ENCODE assay signal across 18 cellular contexts in the genomic region with DNA sequence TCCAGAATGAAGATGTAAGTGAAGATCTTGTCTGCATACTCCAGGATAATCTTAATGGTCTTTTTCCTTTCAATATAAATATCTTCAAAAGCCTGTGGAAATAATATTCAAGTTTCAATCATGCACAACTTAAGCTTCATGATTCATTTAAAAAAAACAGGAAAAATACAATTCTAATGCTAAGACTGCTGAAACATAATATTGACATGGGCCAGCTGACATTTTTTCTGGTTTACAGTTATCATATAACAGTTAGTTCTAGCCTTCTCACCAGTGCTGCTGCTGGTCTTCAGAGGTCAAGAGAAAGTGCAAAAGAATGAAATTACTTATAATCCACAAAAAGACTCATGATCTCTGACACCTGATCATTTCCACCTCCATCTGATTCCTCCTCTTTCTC.
A peak's percentile ranks its signal among the peaks of the same experiment; 100 is the strongest.
DNase-seq lines count a peak whose midpoint lies in the region; ATAC-seq and TF ChIP-seq lines count a peak whose summit lies in the region.
"Had no signal": no experiment of that assay in that cellular context is flagged by ENCODE, and none has a peak within 500 bp of the region (broad histone marks: within the 10 kb centered on the region; RNA-seq: fewer than 3 reads in every experiment).

No MANE protein-coding gene starts in this region.

- no peaks in the 10 kb centered on the region for H3K27me3 ChIP-seq in PC-3 (ENCODE audit: low read length)
- no peaks in the 10 kb centered on the region for H3K27me3 ChIP-seq in left lung

- no peaks in the 10 kb centered on the region for H3F3A ChIP-seq in PC-3 (ENCODE audit: low read length, unreplicated experiment)

- no peaks in the 10 kb centered on the region for H4K20me1 ChIP-seq in PC-3 (ENCODE audit: low read length)

- POLR2A ChIA-PET in PC-3 (lab: Charles Lee; ENCODE audit: unreplicated experiment), result interaction anchor here (0.6 kb wide), 1 partner anchor 94 kb away, joined by 3 read pairs; no protein-coding TSS in a partner anchor

- H3K9me3 ChIP-seq in PC-3 (ENCODE audit: low read length) (no peaks in the 10 kb centered on the region), left lung (no peaks in the 10 kb centered on the region)
- H3K9me3 ChIP-seq: A549 had no signal

- no peaks in the 10 kb centered on the region for H3K36me3 ChIP-seq in PC-3 (ENCODE audit: low read depth, low read length)
- no peaks in the 10 kb centered on the region for H3K36me3 ChIP-seq in left lung

- no peaks in the 10 kb centered on the region for H3K9me2 ChIP-seq in PC-3 (replicated peaks; ENCODE audit: low read length)

- H3K4me1 ChIP-seq in PC-3 (ENCODE audit: insufficient read depth, low read length) (peaks cover 56% of the 10 kb centered on the region), left lung (no peaks in the 10 kb centered on the region)

- CTCF ChIA-PET in PC-3 (lab: Charles Lee), result no interaction called here

- intact Hi-C loops in PC-3 (cut with micrococcal nuclease) (loop anchor here (5.0 kb wide), 1 partner anchor 139 kb away; a partner anchor contains a TSS), left lung (cut with DNase I) (no loop called here)

- no TSS peak for BruUV-seq in PC-3 (replicated peaks; lab: Mats Ljungman, UMichigan)

- no peak overlapping the region for H3K4me3 ChIP-seq in PC-3 (ENCODE audit: low read length)
- H3K4me3 ChIP-seq in left lung, result no peak overlapping the region
- H3K4me3 ChIP-seq: A549 had no signal

- no peaks in the 10 kb centered on the region for H3K79me2 ChIP-seq in PC-3 (ENCODE audit: low read length)

- peak overlapping the region; percentile 94 for H3K27ac ChIP-seq in PC-3 (ENCODE audit: low read length)
- no peak overlapping the region for H3K27ac ChIP-seq in left lung
- H3K27ac ChIP-seq: A549, C4-2B had no signal

- TF ChIP-seq CTCF in PC-3 (conservative IDR thresholded peaks at IDR 0.05; ENCODE audit: low read depth, low read length) (no peak), left lung (IDR thresholded peaks at IDR 0.05) (no peak)

- H2AFZ ChIP-seq in PC-3 (ENCODE audit: low read length), result 0 out of 2 replicates have a peak overlapping the region, but pooled peaks have one; percentile 3

- H3K4me2 ChIP-seq in PC-3 (ENCODE audit: low read length), result no peak overlapping the region
- H3K4me2 ChIP-seq: A549 had no signal

- ATAC-seq in PC-3 (no peak), left lung (no peak)
- ATAC-seq: HCT116 had no signal

- peak overlapping the region; percentile 64; the same call in 1 of the 2 replicates for H3K9ac ChIP-seq in PC-3 (ENCODE audit: low read length)

- peak; percentile 16 for DNase-seq in EH (ENCODE audit: low read depth)
- no peak for DNase-seq in PC-3
- peak; percentile 42 for DNase-seq in dedifferentiated amniotic fluid mesenchymal stem cell (ENCODE audit: extremely low spot score)
- DNase-seq in left kidney (ENCODE audit: low read depth, low spot score), result peak; percentile 7
- no peak for DNase-seq in amniotic stem cell (lab: John Stamatoyannopoulos, UW)
- no peak for DNase-seq in NCI-H510A treated with DMSO at 0.1 percent for 48 hours (lab: John Stamatoyannopoulos, UW)
- DNase-seq in D341Med (ENCODE audit: low spot score), result no peak
- DNase-seq in left lung, result no peak
- DNase-seq: DMS153, EL, NCI-H1417, NCI-H1930, NCI-H2171, NCI-H446 treated with DMSO at 0.1 percent for 48 hours, NCI-H774 had no signal

Comparison
In these comparisons a context has a peak if more than half of its experiments do, and no peak if none do; other contexts are left out.
1. DNase-seq: peak in EH (single experiment), dedifferentiated amniotic fluid mesenchymal stem cell (single experiment) and left kidney (single experiment); none in PC-3 (single experiment), amniotic stem cell (single experiment), NCI-H510A treated with DMSO at 0.1 percent for 48 hours (single experiment), D341Med (single experiment) and left lung (0 of 2).